12 cellular contexts compared by ENCODE assay signal in the genomic region with DNA sequence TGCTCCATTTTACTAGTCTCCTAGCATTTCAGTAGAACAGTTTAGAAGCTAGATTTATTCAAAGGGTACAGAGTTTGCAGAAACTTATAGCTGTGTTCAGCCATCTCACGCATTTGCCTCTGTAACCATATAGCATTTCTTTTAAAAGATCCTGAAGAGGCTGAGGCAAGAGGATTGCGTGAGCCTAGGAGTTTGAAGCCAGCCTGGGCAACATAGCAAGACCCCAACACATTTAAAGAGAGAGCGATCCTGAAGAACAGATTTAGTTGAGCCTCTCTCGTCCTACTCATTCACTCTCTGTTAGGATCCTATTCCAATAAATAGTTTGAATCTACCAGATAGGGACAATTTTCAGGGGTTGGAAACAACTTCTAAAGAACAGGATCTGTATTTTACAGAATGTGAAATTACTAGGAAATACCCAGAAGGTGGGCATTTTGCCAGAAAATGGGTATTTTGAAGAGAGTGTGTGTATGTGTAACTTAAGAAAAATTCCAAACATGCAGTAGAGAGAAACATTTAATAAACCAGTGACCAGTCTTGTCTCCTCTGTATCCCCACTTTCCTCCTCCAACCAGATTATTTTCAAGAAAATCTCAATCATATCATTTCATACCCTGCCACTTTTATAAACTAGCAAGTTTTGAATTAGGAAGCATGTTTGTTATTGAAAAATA. TPM values are rescaled to one million over a fixed set of nuclear protein-coding genes. Genes with fewer than 3 reads are reported as not detected.
DNase-seq lines count a peak whose midpoint lies in the region; ATAC-seq, FAIRE-seq and TF ChIP-seq lines count a peak whose summit lies in the region.
"Had no signal": no experiment of that assay in that cellular context is flagged by ENCODE, and none has a peak within 500 bp of the region (broad histone marks: within the 10 kb centered on the region; RNA-seq: fewer than 3 reads in every experiment).

No MANE protein-coding gene starts in this region.

- no peak overlapping the region for H3K27ac ChIP-seq in HCT116 (ENCODE audit: low read depth, low read length)
- peak overlapping the region; percentile 46 for H3K27ac ChIP-seq in astrocyte (ENCODE audit: low read depth, low read length)
- H3K27ac ChIP-seq in keratinocyte (ENCODE audit: control insufficient read depth, insufficient read depth, low read length), result no peak overlapping the region

- in situ Hi-C loops in ACHN (cut with HindIII; ENCODE audit: low pct_ligation_motif_present, low pct_unique_long_range_greater_than_20kb, low sequenced_read_pairs), result no loop called here

- no peaks in the 10 kb centered on the region for H3K9me1 ChIP-seq in keratinocyte (ENCODE audit: control insufficient read depth, extremely low read depth, insufficient read depth, low read length)

- H3K27me3 ChIP-seq in HCT116 (ENCODE audit: insufficient read depth, low read length) (no peaks in the 10 kb centered on the region), astrocyte (ENCODE audit: insufficient read depth, low read length) (no peaks in the 10 kb centered on the region), keratinocyte (ENCODE audit: control insufficient read depth, extremely low read depth, insufficient read depth, low read length) (no peaks in the 10 kb centered on the region)

- FAIRE-seq in astrocyte (lab: Jason Lieb, UNC) (no peak), keratinocyte (lab: Jason Lieb, UNC) (no peak)

- no peak overlapping the region for H2AFZ ChIP-seq in HCT116 (ENCODE audit: low read depth, low read length, poor library complexity, severe bottlenecking)
- H2AFZ ChIP-seq in astrocyte (ENCODE audit: low read depth, low read length), result no peak overlapping the region
- H2AFZ ChIP-seq in keratinocyte (ENCODE audit: control insufficient read depth, low read length), result no peak overlapping the region

- RAD21 ChIA-PET in HCT116 (lab: Charles Lee; ENCODE audit: low non-redundant PET in 1 of 2, low total read pairs in 2 of 2, uncharacterized antibody in 2 of 2, unreplicated experiment in 2 of 2), result no interaction called here

- H3K36me3 ChIP-seq in HCT116 (ENCODE audit: control insufficient read depth in 1 of 2, insufficient read depth in 2 of 2, low read length in 2 of 2) (peaks cover 6 to 38% of the 10 kb centered on the region in 2 experiments), astrocyte (ENCODE audit: insufficient read depth, low read length) (peaks cover 14% of the 10 kb centered on the region), keratinocyte (ENCODE audit: control insufficient read depth in 2 of 2, extremely low read depth in 1 of 2, insufficient read depth in 2 of 2, low read length in 2 of 2) (peaks cover 0 to 19% of the 10 kb centered on the region in 2 experiments)

- peak overlapping the region; percentile 90 for H3K27ac Mint-ChIP-seq in astrocyte (ENCODE audit: unreplicated experiment)
- H3K27ac Mint-ChIP-seq: stimulated activated naive B cell treated with anti-CD40 and anti-IgM and Interleukin-4, amounts not matched to agents 10 μg/mL and 1 μg/mL and 100 μg/mL, for 72 hours; T-helper 1 cell treated with Interleukin-12 subunit alpha and Interleukin-12 subunit beta and Interleukin-4 antibody, amounts not matched to agents 30 μg/mL and 1 μg/mL, for 36 hours had no signal

- H4K20me1 ChIP-seq in HCT116 (ENCODE audit: insufficient read depth) (peaks cover 51% of the 10 kb centered on the region; the same call in 1 of the 2 replicates), astrocyte (ENCODE audit: insufficient read depth, low read length) (peaks cover 68% of the 10 kb centered on the region), keratinocyte (ENCODE audit: control insufficient read depth, extremely low read depth, insufficient read depth, low read length) (peaks cover 12% of the 10 kb centered on the region)

- H3K9me3 Mint-ChIP-seq in astrocyte (ENCODE audit: unreplicated experiment), result no peaks in the 10 kb centered on the region
- H3K9me3 Mint-ChIP-seq: stimulated activated naive B cell treated with anti-CD40 and anti-IgM and Interleukin-4, amounts not matched to agents 10 μg/mL and 1 μg/mL and 100 μg/mL, for 72 hours; T-helper 1 cell treated with Interleukin-12 subunit alpha and Interleukin-12 subunit beta and Interleukin-4 antibody, amounts not matched to agents 30 μg/mL and 1 μg/mL, for 36 hours had no signal

- POLR2A ChIA-PET in HCT116 (lab: Charles Lee), result no interaction called here

- H3K9me3 ChIP-seq in HCT116 (ENCODE audit: control insufficient read depth in 1 of 2, insufficient read depth in 1 of 2, low read depth in 1 of 2, low read length in 2 of 2) (no peaks in the 10 kb centered on the region), astrocyte (ENCODE audit: insufficient read depth, low read depth, low read length) (no peaks in the 10 kb centered on the region), keratinocyte (ENCODE audit: control insufficient read depth, low read depth, low read length) (no peaks in the 10 kb centered on the region)
- H3K9me3 ChIP-seq: HAP-1 had no signal

- peak overlapping the region; percentile 75 for H3K4me3 Mint-ChIP-seq in astrocyte (ENCODE audit: unreplicated experiment)
- H3K4me3 Mint-ChIP-seq: T-helper 1 cell treated with Interleukin-12 subunit alpha and Interleukin-12 subunit beta and Interleukin-4 antibody, amounts not matched to agents 30 μg/mL and 1 μg/mL, for 36 hours had no signal

- H3K9ac ChIP-seq in HCT116 (ENCODE audit: low read length) (peak overlapping the region; percentile 9; the same call in 1 of the 2 replicates), astrocyte (ENCODE audit: low read length) (peak overlapping the region; percentile 29), keratinocyte (ENCODE audit: control insufficient read depth, extremely low read depth, insufficient read depth, low read length) (no peak overlapping the region)

- H3K4me1 ChIP-seq in HCT116 (ENCODE audit: control insufficient read depth in 1 of 2, insufficient read depth in 2 of 2, low read length in 2 of 2) (peaks cover 4 to 21% of the 10 kb centered on the region in 2 experiments; a peak in 3 of 4 replicates), astrocyte (ENCODE audit: insufficient read depth, low read length) (peaks cover 31% of the 10 kb centered on the region), keratinocyte (ENCODE audit: control insufficient read depth, extremely low read depth, insufficient read depth, low read length) (peaks cover 27% of the 10 kb centered on the region)

- no peak for TF ChIP-seq RAD21 in HCT116 (IDR thresholded peaks at IDR 0.05; ENCODE audit: low read depth)

- ATAC-seq in HCT116, result no peak
- ATAC-seq: stimulated activated naive B cell treated with anti-CD40 and anti-IgM and Interleukin-4, amounts not matched to agents 10 μg/mL and 1 μg/mL and 100 μg/mL, for 72 hours had no signal

- CTCF ChIA-PET in HCT116 (lab: Charles Lee), result no interaction called here

- DNase-seq in ACHN (peak; percentile 90), HCT116 (ENCODE audit: low read depth, low spot score) (no peak), astrocyte (ENCODE audit: low read depth) (peak; percentile 85), keratinocyte (ENCODE audit: low read depth, low spot score) (no peak), COLO668 (lab: John Stamatoyannopoulos, UW; ENCODE audit: unreplicated experiment) (no peak), NAMALWA (ENCODE audit: low spot score) (no peak), NCI-H2029 (lab: John Stamatoyannopoulos, UW) (no peak), SKM-1 treated with dmso at 0.1 percent for 144 hours (lab: John Stamatoyannopoulos, UW; ENCODE audit: unreplicated experiment) (no peak)
- DNase-seq: NCI-H1048; stimulated activated naive B cell treated with anti-CD40 and anti-IgM and Interleukin-4, amounts not matched to agents 10 μg/mL and 1 μg/mL and 100 μg/mL, for 72 hours had no signal

- H3K36me3 Mint-ChIP-seq in astrocyte (ENCODE audit: low read depth, unreplicated experiment), result peaks cover 19% of the 10 kb centered on the region

- H3K4me1 Mint-ChIP-seq in astrocyte (ENCODE audit: low read depth, unreplicated experiment), result peaks cover 33% of the 10 kb centered on the region

- intact Hi-C loops in HCT116 (cut with micrococcal nuclease), result no loop called here

- H3K4me3 ChIP-seq in HCT116 (replicated peaks in 1 of 2; ENCODE audit: low read depth in 1 of 2, low read length in 2 of 2), result no peak overlapping the region
- H3K4me3 ChIP-seq in astrocyte (ENCODE audit: insufficient read depth, low read depth, low read length), result peak overlapping the region; percentile 29
- peak overlapping the region in 1 of 3 experiments; percentile 5 for H3K4me3 ChIP-seq in keratinocyte (ENCODE audit: control insufficient read depth in 2 of 3, extremely low read depth in 1 of 3, insufficient read depth in 2 of 3, low read depth in 1 of 3, low read length in 3 of 3)
- H3K4me3 ChIP-seq: HAP-1 had no signal

- H3K27me3 Mint-ChIP-seq in astrocyte (ENCODE audit: low read depth, unreplicated experiment), result no peaks in the 10 kb centered on the region
- H3K27me3 Mint-ChIP-seq: stimulated activated naive B cell treated with anti-CD40 and anti-IgM and Interleukin-4, amounts not matched to agents 10 μg/mL and 1 μg/mL and 100 μg/mL, for 72 hours had no signal

- peaks cover 93% of the 10 kb centered on the region for H3K79me2 ChIP-seq in HCT116 (ENCODE audit: insufficient read depth, low read length)
- peaks cover 92% of the 10 kb centered on the region for H3K79me2 ChIP-seq in astrocyte (ENCODE audit: insufficient read depth, low read length)
- H3K79me2 ChIP-seq in keratinocyte (ENCODE audit: control insufficient read depth, insufficient read depth, low read length), result peaks cover 88% of the 10 kb centered on the region

- dilution Hi-C loops in keratinocyte (cut with MboI; ENCODE audit: extremely low pct_ligation_motif_present, low sequenced_read_pairs), result no loop called here

- no peak for TF ChIP-seq POLR2A in HCT116 (IDR thresholded peaks at IDR 0.05; ENCODE audit: borderline replicate concordance, extremely low read depth, insufficient read depth, insufficient read length)

- no peaks in the 10 kb centered on the region for H3K9me2 ChIP-seq in HCT116 (ENCODE audit: insufficient read depth)

- no peak overlapping the region for H3K4me2 ChIP-seq in HCT116 (ENCODE audit: low read length)
- peak overlapping the region; percentile 71 for H3K4me2 ChIP-seq in astrocyte (ENCODE audit: low read length)
- H3K4me2 ChIP-seq in keratinocyte (ENCODE audit: control insufficient read depth, extremely low read depth, insufficient read depth, low read depth, low read length), result peak overlapping the region; percentile 59

- no TSS peak for BruUV-seq in HCT116 (replicated peaks; lab: Mats Ljungman, UMichigan)

- no peak for TF ChIP-seq CTCF in HCT116 (IDR thresholded peaks at IDR 0.05 in 2 of 3, conservative IDR thresholded peaks at IDR 0.05 in 1 of 3; ENCODE audit: borderline replicate concordance in 1 of 3, insufficient read depth in 1 of 3, low read depth in 2 of 3, low read length in 2 of 3)
- no peak for TF ChIP-seq CTCF in astrocyte (IDR thresholded peaks at IDR 0.05; ENCODE audit: insufficient read depth, low read depth, low read length)
- no peak for TF ChIP-seq CTCF in keratinocyte (optimal IDR thresholded peaks at IDR 0.05 in 1 of 3, IDR thresholded peaks at IDR 0.05 in 1 of 3, conservative IDR thresholded peaks at IDR 0.05 in 1 of 3; ENCODE audit: extremely low read depth in 1 of 3, insufficient read depth in 2 of 3, low read length in 3 of 3)

RNA-seq across cellular contexts. Expression of a gene that starts 4.5 kb away (rescaled TPM):
- 68.6 TPM for total RNA-seq in HCT116 (2021; ENCODE audit: unreplicated experiment)
- polyA plus RNA-seq in HCT116 (2012), result 35.2 and 49.2 TPM in 2 replicates
- 131 and 133 TPM in 2 replicates for total RNA-seq in astrocyte
- 51.5 to 99.4 TPM (median 64.4 TPM) in 3 replicates for polyA plus RNA-seq in keratinocyte
- polyA plus RNA-seq in keratinocyte (2011; ENCODE audit: low read depth), result 89.6 TPM
- 57.8 and 128 TPM in 2 replicates for polyA plus RNA-seq in keratinocyte (2011; cell fraction: cytosol; rRNA removed)
- 60.1 and 75.9 TPM in 2 replicates for polyA plus RNA-seq in keratinocyte (2011; cell fraction: nucleus; rRNA removed)
- 79.3 and 115 TPM in 2 replicates for polyA plus RNA-seq in keratinocyte (2012; ENCODE audit: low replicate concordance)
- 12.0 to 65.0 TPM (median 34.0 TPM) in 3 replicates for polyA minus RNA-seq in keratinocyte
- 31.5 TPM for polyA minus RNA-seq in keratinocyte (2011; cell fraction: cytosol; rRNA and poly(A)+ RNA removed)
- polyA minus RNA-seq in keratinocyte (2011; cell fraction: nucleus; rRNA and poly(A)+ RNA removed), result 13.8 and 37.0 TPM in 2 replicates

Comparison
In these comparisons a context has a peak if more than half of its experiments do, and no peak if none do; other contexts are left out.
1. DNase-seq: peak in ACHN (single experiment) and astrocyte (single experiment); none in HCT116 (single experiment), keratinocyte (single experiment), COLO668 (single experiment), NAMALWA (single experiment), NCI-H2029 (single experiment) and SKM-1 treated with dmso at 0.1 percent for 144 hours (single experiment).